ENCODE assay signal across 8 cellular contexts in the genomic region with DNA sequence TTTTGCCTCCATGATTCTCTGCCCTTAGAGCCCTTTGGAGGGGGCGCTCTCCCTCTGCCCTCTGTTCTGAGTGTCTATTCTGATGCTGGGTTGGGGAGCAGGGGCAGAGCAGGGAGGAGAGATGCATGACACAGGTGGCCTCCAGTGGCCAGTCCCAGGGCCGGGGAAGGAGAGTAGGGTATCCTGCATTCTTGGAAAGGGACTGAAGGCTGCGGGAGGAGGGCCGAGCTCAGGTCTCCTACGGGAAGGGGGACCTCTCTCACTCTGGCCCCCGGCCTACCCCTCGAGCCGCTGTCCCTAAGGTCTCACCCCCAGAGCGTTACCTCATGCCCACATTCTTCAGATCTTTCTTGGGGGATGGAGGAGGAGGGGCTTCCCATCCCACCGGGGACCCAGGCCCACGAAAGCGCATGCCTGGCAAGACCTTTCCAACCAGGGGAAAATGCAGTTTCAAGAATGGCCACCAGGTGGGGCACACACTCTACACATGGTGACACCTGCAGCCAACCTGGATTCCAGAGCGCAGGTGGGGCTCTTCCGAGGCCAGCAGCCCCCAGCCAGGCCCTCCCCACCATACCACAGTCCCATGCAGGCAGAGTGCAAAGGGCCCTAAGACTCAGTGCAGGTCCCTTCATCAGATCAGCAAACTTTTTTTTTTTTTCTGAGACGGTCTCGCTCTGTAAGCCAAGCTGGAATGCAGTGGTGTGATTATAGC.
DNase-seq lines count a peak whose midpoint lies in the region; ATAC-seq and TF ChIP-seq lines count a peak whose summit lies in the region.

No MANE protein-coding gene starts in this region.

- ATAC-seq in heart right ventricle (peak; percentile 9 to 61 (median 32)), HG02973 (IDR thresholded peaks at IDR 0.05; ENCODE audit: unreplicated experiment) (no peak), GM19023 (IDR thresholded peaks at IDR 0.05; ENCODE audit: unreplicated experiment) (no peak)

- H3K27me3 ChIP-seq in SJCRH30 (no peaks in the 10 kb centered on the region), heart right ventricle (peaks cover 0 to 9% (median 0%) of the 10 kb centered on the region in 7 donors)

- intact Hi-C loops in heart right ventricle (cut with DNase I), result loop anchor here (1.0 to 10.0 kb wide), 8 partner anchors 145 to 852 kb away; partner anchors contain the start of genes COL26A1 (in 1 of the 10) and PRKRIP1 (in 1 of the 10)

- H3K4me1 ChIP-seq in SJCRH30, result no peaks in the 10 kb centered on the region; the same call in 1 of the 2 replicates
- H3K4me1 ChIP-seq in heart right ventricle, result peaks cover 0 to 11% (median 0%) of the 10 kb centered on the region in 9 donors

- peak; percentile 47 for DNase-seq in CMK (ENCODE audit: low read depth)
- peak; percentile 28 for DNase-seq in HT1080 (ENCODE audit: low read depth)
- DNase-seq in SJCRH30, result peak; percentile 62 to 83
- DNase-seq in activated naive CD4-positive, alpha-beta T cell treated with Interleukin-2 at 50 U/mL for 16 hours, result peak; percentile 74
- peak; percentile 47 to 55 for DNase-seq in heart right ventricle
- no peak for DNase-seq in retinal pigment epithelial cell (ENCODE audit: low read depth)

- H3K9me3 ChIP-seq in SJCRH30 (replicated peaks) (no peaks in the 10 kb centered on the region), heart right ventricle (no peaks in the 10 kb centered on the region)

- H3K27ac ChIP-seq in SJCRH30 (no peak overlapping the region), heart right ventricle (no peak overlapping the region)

- peak; percentile 83 to 94 (median 88) for TF ChIP-seq CTCF in heart right ventricle (IDR thresholded peaks at IDR 0.05)
- peak; percentile 86 for TF ChIP-seq CTCF in retinal pigment epithelial cell (conservative IDR thresholded peaks at IDR 0.05; ENCODE audit: low read depth, low read length)

- H3K4me3 ChIP-seq in SJCRH30 (no peak overlapping the region), heart right ventricle (no peak overlapping the region), retinal pigment epithelial cell (ENCODE audit: low read length) (no peak overlapping the region)

- no peaks in the 10 kb centered on the region for H3K36me3 ChIP-seq in SJCRH30
- H3K36me3 ChIP-seq in heart right ventricle, result no peaks in the 10 kb centered on the region

- 28 to 29% methylated on average over 16 of the region's 16 CpGs for WGBS in heart right ventricle, 2 donors

Comparison
In these comparisons a context has a peak if more than half of its experiments do, and no peak if none do; other contexts are left out.
1. ATAC-seq: peak in heart right ventricle (8 of 8); none in HG02973 (single experiment) and GM19023 (single experiment).